In genomic region chr6:31827286-31828079, GRCh38 we compare ENCODE assay signal across 1 cellular context.
TF ChIP-seq lines count a peak whose summit lies in the region.

Gene HSPA1B (plus strand): TSS chr6:31827738. CDS start chr6:31827951, 213 bp downstream.

TF ChIP-seq in HepG2, 621 proteins besides CTCF, POLR2A, EP300 and RAD21 (continued from another document and continues in another):
- TF ChIP-seq ZNF383 (CRISPR knock-in tag; IDR thresholded peaks at IDR 0.05; ENCODE audit: borderline replicate concordance) (no peak), ZNF580 (CRISPR knock-in tag; IDR thresholded peaks at IDR 0.05; ENCODE audit: borderline replicate concordance, low read depth) (peak; percentile 78), ZNF646 (CRISPR knock-in tag; IDR thresholded peaks at IDR 0.05) (no peak; the same call in 1 of the 2 replicates), SRY (CRISPR knock-in tag; IDR thresholded peaks at IDR 0.05) (peak; percentile 90; the same call in 1 of the 2 replicates), YEATS2 (CRISPR knock-in tag; IDR thresholded peaks at IDR 0.05; ENCODE audit: borderline replicate concordance) (peak; percentile 69; the same call in 1 of the 2 replicates), ZFP36 (IDR thresholded peaks at IDR 0.05; ENCODE audit: borderline replicate concordance, low read depth, low read length, partially characterized antibody) (no peak), PBX2 (CRISPR knock-in tag; IDR thresholded peaks at IDR 0.05) (peak; percentile 84), ZNF558 (CRISPR knock-in tag; IDR thresholded peaks at IDR 0.05; ENCODE audit: borderline replicate concordance) (no peak; the same call in 1 of the 2 replicates), MNT (IDR thresholded peaks at IDR 0.05) (peak; percentile 35; the same call in 1 of the 2 replicates), RARA (CRISPR knock-in tag; IDR thresholded peaks at IDR 0.05) (peak; percentile 67), ZSCAN29 (CRISPR knock-in tag; conservative IDR thresholded peaks at IDR 0.05) (no peak), ZNF331 (CRISPR knock-in tag; IDR thresholded peaks at IDR 0.05) (no peak), IRF9 (CRISPR knock-in tag; IDR thresholded peaks at IDR 0.05; ENCODE audit: borderline replicate concordance) (peak; percentile 89; the same call in 1 of the 2 replicates), MAZ (IDR thresholded peaks at IDR 0.05; ENCODE audit: borderline replicate concordance, low read depth, low read length) (peak; percentile 67; the same call in 1 of the 2 replicates), MAZ (CRISPR knock-in tag; IDR thresholded peaks at IDR 0.05; ENCODE audit: low read depth) (peak; percentile 74), ZFP41 (CRISPR knock-in tag; IDR thresholded peaks at IDR 0.05; ENCODE audit: borderline replicate concordance) (no peak), NR0B2 (CRISPR knock-in tag; IDR thresholded peaks at IDR 0.05) (peak; percentile 75; the same call in 1 of the 2 replicates), GZF1 (CRISPR knock-in tag; IDR thresholded peaks at IDR 0.05) (peak; percentile 44; the same call in 1 of the 2 replicates), THAP9 (CRISPR knock-in tag; IDR thresholded peaks at IDR 0.05; ENCODE audit: borderline replicate concordance) (peak; percentile 79; the same call in 1 of the 2 replicates), ZNF781 (CRISPR knock-in tag; IDR thresholded peaks at IDR 0.05; ENCODE audit: borderline replicate concordance, not compliant biosample characterization) (no peak), AKAP8 (CRISPR knock-in tag; IDR thresholded peaks at IDR 0.05) (no peak), ATF5 (CRISPR knock-in tag; IDR thresholded peaks at IDR 0.05; ENCODE audit: low read depth) (no peak), POLR2G (IDR thresholded peaks at IDR 0.05; ENCODE audit: low read depth, low read length) (peak; percentile 100), ZFP62 (CRISPR knock-in tag; IDR thresholded peaks at IDR 0.05) (no peak), PAF1 (CRISPR knock-in tag; IDR thresholded peaks at IDR 0.05) (no peak), ZNF350 (CRISPR knock-in tag; IDR thresholded peaks at IDR 0.05; ENCODE audit: borderline replicate concordance, low read depth) (peak; percentile 79; the same call in 1 of the 2 replicates), RBM22 (optimal IDR thresholded peaks at IDR 0.05; ENCODE audit: low read length) (peak; percentile 65), ZNF530 (CRISPR knock-in tag; IDR thresholded peaks at IDR 0.05; ENCODE audit: low read depth) (no peak), RFXAP (CRISPR knock-in tag; IDR thresholded peaks at IDR 0.05; ENCODE audit: borderline replicate concordance) (no peak), ZNF253 (CRISPR knock-in tag; IDR thresholded peaks at IDR 0.05; ENCODE audit: borderline replicate concordance) (no peak), ZNF703 (CRISPR knock-in tag; IDR thresholded peaks at IDR 0.05; ENCODE audit: borderline replicate concordance) (no peak), ZNF431 (CRISPR knock-in tag; IDR thresholded peaks at IDR 0.05; ENCODE audit: borderline replicate concordance, low read depth) (no peak; the same call in 1 of the 2 replicates), TOPORS (CRISPR knock-in tag; IDR thresholded peaks at IDR 0.05) (peak; percentile 49; the same call in 1 of the 2 replicates), THYN1 (CRISPR knock-in tag; IDR thresholded peaks at IDR 0.05; ENCODE audit: borderline replicate concordance, low read depth) (no peak), ADNP (CRISPR knock-in tag; IDR thresholded peaks at IDR 0.05) (no peak), KDM4B (CRISPR knock-in tag; IDR thresholded peaks at IDR 0.05) (0 out of 2 replicates have a peak, but pooled peaks have one; percentile 43), ZBTB14 (CRISPR knock-in tag; IDR thresholded peaks at IDR 0.05) (no peak), HNF4G (IDR thresholded peaks at IDR 0.05; ENCODE audit: borderline replicate concordance, low read depth, low read length) (peak; percentile 51; the same call in 1 of the 2 replicates), HNF4G (CRISPR knock-in tag; IDR thresholded peaks at IDR 0.05; ENCODE audit: borderline replicate concordance, low read depth) (peak; percentile 53), BORCS8-MEF2B (CRISPR knock-in tag; IDR thresholded peaks at IDR 0.05) (peak; percentile 61; the same call in 1 of the 2 replicates), NKX3-1 (CRISPR knock-in tag; IDR thresholded peaks at IDR 0.05) (peak; percentile 78; the same call in 1 of the 2 replicates), CSRNP1 (CRISPR knock-in tag; IDR thresholded peaks at IDR 0.05) (peak; percentile 79), SALL2 (CRISPR knock-in tag; IDR thresholded peaks at IDR 0.05) (no peak)
